9 cellular contexts compared by ENCODE assay signal in the genomic region with DNA sequence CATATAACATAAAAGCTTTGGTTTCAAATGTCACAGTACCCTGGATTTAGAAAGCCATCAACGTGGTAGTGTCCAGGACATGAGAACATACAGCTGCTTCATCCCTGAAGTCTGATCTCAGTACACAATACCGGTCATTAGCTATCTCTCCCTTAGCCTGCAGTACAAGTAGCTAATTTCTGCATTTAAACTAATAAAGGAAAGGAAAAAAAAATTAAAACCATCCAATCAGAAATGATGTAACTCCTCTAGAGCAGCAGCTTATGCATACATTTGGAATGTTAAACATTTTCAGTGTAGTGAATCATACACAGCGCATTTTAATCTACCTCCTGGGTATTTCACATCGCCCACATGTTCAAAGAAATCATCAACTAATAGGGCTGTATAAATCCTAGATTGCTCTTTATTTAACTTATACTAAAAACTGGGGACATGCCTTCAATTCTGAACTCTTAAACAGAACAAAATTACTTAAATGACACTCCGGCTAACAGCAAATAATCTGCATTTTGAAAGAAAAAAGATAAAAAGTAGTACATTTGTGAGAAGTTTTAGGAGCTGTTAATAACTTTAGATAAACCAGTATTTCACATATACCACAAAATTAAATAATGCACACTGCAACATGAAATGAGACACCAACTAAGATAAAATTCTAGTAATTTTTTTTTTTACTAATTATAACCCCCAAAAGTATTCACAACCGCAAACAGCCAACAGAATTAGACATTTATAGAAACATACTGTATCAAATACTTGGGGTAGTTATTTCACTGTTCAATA. TPM values are rescaled to one million over a fixed set of nuclear protein-coding genes. Genes with fewer than 3 reads are reported as not detected.
DNase-seq lines count a peak whose midpoint lies in the region; ATAC-seq and TF ChIP-seq lines count a peak whose summit lies in the region.
"Had no signal": no experiment of that assay in that cellular context is flagged by ENCODE, and none has a peak within 500 bp of the region (broad histone marks: within the 10 kb centered on the region; RNA-seq: fewer than 3 reads in every experiment).

No MANE protein-coding gene starts in this region.

- no peak for ATAC-seq in HG02973 (IDR thresholded peaks at IDR 0.05; ENCODE audit: unreplicated experiment)
- ATAC-seq in activated CD8-positive, alpha-beta T cell treated with anti-CD3 and anti-CD28 coated beads for 36 hours: no peak
- ATAC-seq: gastroesophageal sphincter had no signal

- H3K4me1 ChIP-seq in neural progenitor cell: peaks cover 58% of the 10 kb centered on the region
- no peaks in the 10 kb centered on the region for H3K4me1 ChIP-seq in OCI-LY7 (ENCODE audit: insufficient read depth, low read length, poor library complexity, severe bottlenecking)

- H3K4me3 Mint-ChIP-seq in neural progenitor cell: peak overlapping the region; percentile 64
- no peak overlapping the region for H3K4me3 Mint-ChIP-seq in activated CD8-positive, alpha-beta T cell treated with anti-CD3 and anti-CD28 coated beads for 36 hours

- POLR2A ChIA-PET in OCI-LY7 (lab: Charles Lee) (interaction anchor here (0.6 to 0.9 kb wide), 3 partner anchors 104 to 553 kb away, joined by 4 to 5 read pairs (median 5); no protein-coding TSS in a partner anchor), HEK293T (lab: Yijun Ruan, JAX) (interaction anchor here (0.6 to 4.3 kb wide), 3 partner anchors 8 to 116 kb away, joined by 4 to 33 read pairs (median 5); a partner anchor contains a TSS)
- POLR2A ChIA-PET in activated CD8-positive, alpha-beta T cell treated with anti-CD3 and anti-CD28 coated beads for 36 hours (lab: Charles Lee): interaction anchor here (0.7 kb wide), 1 partner anchor 363 kb away, joined by 3 read pairs; no protein-coding TSS in a partner anchor

- no peaks in the 10 kb centered on the region for H3K27me3 ChIP-seq in neural progenitor cell

- H3K9me3 Mint-ChIP-seq in neural progenitor cell: peaks cover under 1% of the 10 kb centered on the region
- no peaks in the 10 kb centered on the region for H3K9me3 Mint-ChIP-seq in activated CD8-positive, alpha-beta T cell treated with anti-CD3 and anti-CD28 coated beads for 36 hours

- no peak overlapping the region for H3K27ac Mint-ChIP-seq in neural progenitor cell
- H3K27ac Mint-ChIP-seq in activated CD8-positive, alpha-beta T cell treated with anti-CD3 and anti-CD28 coated beads for 36 hours: no peak overlapping the region

- in situ Hi-C loops in G401 (cut with HindIII; ENCODE audit: low sequenced_read_pairs): loop anchor here (10.0 kb wide), 1 partner anchor 104 kb away; no protein-coding TSS in a partner anchor

- CTCF ChIA-PET in OCI-LY7 (lab: Charles Lee; ENCODE audit: unreplicated experiment): no interaction called here
- CTCF ChIA-PET in HEK293T (lab: Yijun Ruan, JAX): interaction anchor here (0.6 to 1.4 kb wide), 2 partner anchors 32 to 53 kb away, joined by 5 to 9 read pairs; no protein-coding TSS in a partner anchor
- CTCF ChIA-PET in activated CD8-positive, alpha-beta T cell treated with anti-CD3 and anti-CD28 coated beads for 36 hours (lab: Charles Lee): interaction anchor here (1.5 kb wide), 1 partner anchor 161 kb away, joined by 6 read pairs; no protein-coding TSS in a partner anchor

- H3K4me2 ChIP-seq in neural progenitor cell (peak overlapping the region; percentile 87), OCI-LY7 (ENCODE audit: low read length) (no peak overlapping the region)

- DNase-seq in G401 (ENCODE audit: low spot score): peak; percentile 55
- peak; percentile 86 for DNase-seq in NCI-H226
- peak; percentile 90 for DNase-seq in dedifferentiated amniotic fluid mesenchymal stem cell (ENCODE audit: extremely low spot score)
- peak; percentile 34 for DNase-seq in neural progenitor cell (ENCODE audit: low spot score)
- no peak for DNase-seq in OCI-LY7 (ENCODE audit: low spot score)
- DNase-seq in HEK293T (ENCODE audit: extremely low spot score): no peak
- DNase-seq in activated CD8-positive, alpha-beta T cell treated with anti-CD3 and anti-CD28 coated beads for 36 hours: no peak

- H3K9me2 ChIP-seq in OCI-LY7 (ENCODE audit: insufficient read depth, low read length): no peaks in the 10 kb centered on the region

- H4K20me1 ChIP-seq in neural progenitor cell (ENCODE audit: low read depth) (peaks cover 71% of the 10 kb centered on the region), OCI-LY7 (ENCODE audit: insufficient read depth, low read length) (no peaks in the 10 kb centered on the region)

- H2AFZ ChIP-seq in neural progenitor cell (replicated peaks): no peak overlapping the region
- no peak overlapping the region for H2AFZ ChIP-seq in OCI-LY7 (ENCODE audit: low read length)

- intact Hi-C loops in OCI-LY7 (cut with micrococcal nuclease; ENCODE audit: unreplicated experiment): no loop called here
- intact Hi-C loops in activated CD8-positive, alpha-beta T cell treated with anti-CD3 and anti-CD28 coated beads for 36 hours (cut with micrococcal nuclease): no loop called here

- no peaks in the 10 kb centered on the region for H3K36me3 Mint-ChIP-seq in neural progenitor cell
- no peaks in the 10 kb centered on the region for H3K36me3 Mint-ChIP-seq in activated CD8-positive, alpha-beta T cell treated with anti-CD3 and anti-CD28 coated beads for 36 hours (ENCODE audit: low read depth)

- H3K4me1 Mint-ChIP-seq in neural progenitor cell: peaks cover 45% of the 10 kb centered on the region
- peaks cover 8% of the 10 kb centered on the region for H3K4me1 Mint-ChIP-seq in activated CD8-positive, alpha-beta T cell treated with anti-CD3 and anti-CD28 coated beads for 36 hours (ENCODE audit: low read depth)

- peaks cover 97% of the 10 kb centered on the region for H3K79me2 ChIP-seq in neural progenitor cell (ENCODE audit: low read depth)
- no peaks in the 10 kb centered on the region for H3K79me2 ChIP-seq in OCI-LY7 (ENCODE audit: insufficient read depth, low read depth, low read length)

- H3K4me3 ChIP-seq in neural progenitor cell (peak overlapping the region; percentile 94), OCI-LY7 (ENCODE audit: low read depth, low read length, poor library complexity, severe bottlenecking) (no peak overlapping the region)
- H3K4me3 ChIP-seq: gastroesophageal sphincter had no signal

- TF ChIP-seq CTCF in neural progenitor cell (IDR thresholded peaks at IDR 0.05) (no peak), OCI-LY7 (conservative IDR thresholded peaks at IDR 0.05; ENCODE audit: low read length) (no peak)
- no peak for TF ChIP-seq CTCF in activated CD8-positive, alpha-beta T cell treated with anti-CD3 and anti-CD28 coated beads for 36 hours (IDR thresholded peaks at IDR 0.05)

- peaks cover 22% of the 10 kb centered on the region for H3F3A ChIP-seq in neural progenitor cell (ENCODE audit: low read depth)

- no peaks in the 10 kb centered on the region for H3K27me3 Mint-ChIP-seq in neural progenitor cell (ENCODE audit: insufficient read depth, low read depth)
- peaks cover 46% of the 10 kb centered on the region for H3K27me3 Mint-ChIP-seq in activated CD8-positive, alpha-beta T cell treated with anti-CD3 and anti-CD28 coated beads for 36 hours

- H3K9me3 ChIP-seq in neural progenitor cell (ENCODE audit: low read depth): no peaks in the 10 kb centered on the region
- no peaks in the 10 kb centered on the region for H3K9me3 ChIP-seq in OCI-LY7 (ENCODE audit: low read length)
- H3K9me3 ChIP-seq: gastroesophageal sphincter had no signal

- BruUV-seq in OCI-LY7 (replicated peaks; lab: Mats Ljungman, UMichigan): no TSS peak

- H3K36me3 ChIP-seq in neural progenitor cell (no peaks in the 10 kb centered on the region), OCI-LY7 (ENCODE audit: insufficient read depth, low read length) (no peaks in the 10 kb centered on the region)
- H3K36me3 ChIP-seq: gastroesophageal sphincter had no signal

- H3K9ac ChIP-seq in neural progenitor cell: no peak overlapping the region

- H3K27ac ChIP-seq in neural progenitor cell (no peak overlapping the region), OCI-LY7 (ENCODE audit: low read depth, low read length, poor library complexity, severe bottlenecking) (no peak overlapping the region)
- H3K27ac ChIP-seq: gastroesophageal sphincter had no signal

TF ChIP-seq in HEK293T, 16 proteins besides CTCF, POLR2A, EP300 and RAD21:
- TF ChIP-seq, protein P1, sequence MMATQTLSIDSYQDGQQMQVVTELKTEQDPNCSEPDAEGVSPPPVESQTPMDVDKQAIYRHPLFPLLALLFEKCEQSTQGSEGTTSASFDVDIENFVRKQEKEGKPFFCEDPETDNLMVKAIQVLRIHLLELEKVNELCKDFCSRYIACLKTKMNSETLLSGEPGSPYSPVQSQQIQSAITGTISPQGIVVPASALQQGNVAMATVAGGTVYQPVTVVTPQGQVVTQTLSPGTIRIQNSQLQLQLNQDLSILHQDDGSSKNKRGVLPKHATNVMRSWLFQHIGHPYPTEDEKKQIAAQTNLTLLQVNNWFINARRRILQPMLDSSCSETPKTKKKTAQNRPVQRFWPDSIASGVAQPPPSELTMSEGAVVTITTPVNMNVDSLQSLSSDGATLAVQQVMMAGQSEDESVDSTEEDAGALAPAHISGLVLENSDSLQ (IDR thresholded peaks at IDR 0.05): no peak
- TF ChIP-seq BHLHE40 (IDR thresholded peaks at IDR 0.05; ENCODE audit: borderline replicate concordance) (no peak), FOXM1 (IDR thresholded peaks at IDR 0.05; ENCODE audit: borderline replicate concordance) (no peak)

RNA-seq across cellular contexts. Expression of a gene that starts 3.7 kb away (rescaled TPM):
- 40.1 and 42.2 TPM in 2 replicates for total RNA-seq in G401 (2014; rRNA removed; shearing (Covaris generic))
- 147 and 152 TPM in 2 replicates for total RNA-seq in neural progenitor cell (ENCODE audit: low replicate concordance)
- total RNA-seq in OCI-LY7 (2014; rRNA removed; shearing (Covaris generic)): 0.28 TPM in 1 of 2 replicates, not detected in the other
- not detected in 2 replicates for total RNA-seq in OCI-LY7 (2022)
- total RNA-seq in activated CD8-positive, alpha-beta T cell treated with anti-CD3 and anti-CD28 coated beads for 36 hours: under 1 TPM; 0.52 to 0.65 TPM

Comparison
In these comparisons a context has a peak if more than half of its experiments do, and no peak if none do; other contexts are left out.
1. DNase-seq: peak in G401 (single experiment), NCI-H226 (single experiment), dedifferentiated amniotic fluid mesenchymal stem cell (single experiment) and neural progenitor cell (single experiment); none in OCI-LY7 (single experiment), HEK293T (single experiment) and activated CD8-positive, alpha-beta T cell treated with anti-CD3 and anti-CD28 coated beads for 36 hours (single experiment).
2. RNA of a gene that starts 3.7 kb away (total RNA-seq): 147 to 152 TPM in neural progenitor cell and 40.1 to 42.2 TPM in G401; 0.52 to 0.65 TPM in activated CD8-positive, alpha-beta T cell treated with anti-CD3 and anti-CD28 coated beads for 36 hours and 0.28 TPM in OCI-LY7; every median in the first group is over 10 times any median in the second.